Comparison of ENCODE assay signal across 1 cellular context in the genomic region with DNA sequence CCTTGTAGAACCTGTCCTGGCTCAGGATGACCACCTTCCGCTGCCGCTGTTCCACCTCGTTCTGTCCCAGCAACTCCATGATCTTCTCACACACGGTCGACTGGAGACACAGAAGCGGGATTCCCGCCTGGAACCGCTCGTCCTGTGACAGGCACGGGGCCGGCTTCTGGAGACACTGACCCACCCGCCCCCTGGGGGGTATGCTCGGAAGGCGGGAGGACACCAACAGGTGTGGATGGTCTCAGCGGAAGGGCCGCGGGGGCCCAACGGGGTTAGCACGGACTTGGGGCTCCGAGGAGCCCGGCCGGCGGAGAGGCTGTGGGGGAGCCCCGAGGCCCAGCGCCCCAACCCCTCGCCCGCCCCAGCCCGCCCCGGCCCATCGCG.
TF ChIP-seq lines count a peak whose summit lies in the region.

No MANE protein-coding gene starts in this region.

TF ChIP-seq in HepG2, 621 proteins besides CTCF, POLR2A, EP300 and RAD21 (continues in another document):
- TF ChIP-seq RXRA (CRISPR knock-in tag; IDR thresholded peaks at IDR 0.05) (peak; percentile 11; the same call in 1 of the 2 replicates), TBX2 (CRISPR knock-in tag; IDR thresholded peaks at IDR 0.05; ENCODE audit: borderline replicate concordance) (no peak), ZMAT3 (CRISPR knock-in tag; conservative IDR thresholded peaks at IDR 0.05) (peak; percentile 35), ZNF572 (CRISPR knock-in tag; IDR thresholded peaks at IDR 0.05) (no peak), ZBTB4 (CRISPR knock-in tag; IDR thresholded peaks at IDR 0.05; ENCODE audit: borderline replicate concordance) (no peak), PATZ1 (CRISPR knock-in tag; IDR thresholded peaks at IDR 0.05) (0 out of 2 replicates have a peak, but pooled peaks have one; percentile 1), TBP (CRISPR knock-in tag; IDR thresholded peaks at IDR 0.05) (no peak), ZNF766 (CRISPR knock-in tag; IDR thresholded peaks at IDR 0.05; ENCODE audit: borderline replicate concordance) (no peak), AHR (CRISPR knock-in tag; IDR thresholded peaks at IDR 0.05) (no peak), MAFF (IDR thresholded peaks at IDR 0.05; ENCODE audit: low read depth, low read length) (no peak), E2F2 (CRISPR knock-in tag; IDR thresholded peaks at IDR 0.05; ENCODE audit: borderline replicate concordance) (no peak), MIER3 (CRISPR knock-in tag; IDR thresholded peaks at IDR 0.05; ENCODE audit: borderline replicate concordance) (no peak), DR1 (CRISPR knock-in tag; IDR thresholded peaks at IDR 0.05) (0 out of 2 replicates have a peak, but pooled peaks have one; percentile 19), ZZZ3 (CRISPR knock-in tag; IDR thresholded peaks at IDR 0.05; ENCODE audit: borderline replicate concordance) (0 out of 2 replicates have a peak, but pooled peaks have one; percentile 26), STAG1 (CRISPR knock-in tag; IDR thresholded peaks at IDR 0.05) (0 out of 2 replicates have a peak, but pooled peaks have one; percentile 3), THAP8 (CRISPR knock-in tag; IDR thresholded peaks at IDR 0.05; ENCODE audit: borderline replicate concordance) (0 out of 2 replicates have a peak, but pooled peaks have one; percentile 53), CSRNP2 (CRISPR knock-in tag; conservative IDR thresholded peaks at IDR 0.05; ENCODE audit: low read depth) (no peak), MXI1 (IDR thresholded peaks at IDR 0.05; ENCODE audit: borderline replicate concordance, low read depth, low read length) (no peak), MZF1 (CRISPR knock-in tag; IDR thresholded peaks at IDR 0.05; ENCODE audit: borderline replicate concordance) (0 out of 2 replicates have a peak, but pooled peaks have one; percentile 1), SOX6 (IDR thresholded peaks at IDR 0.05) (no peak), SOX6 (CRISPR knock-in tag; IDR thresholded peaks at IDR 0.05) (0 out of 2 replicates have a peak, but pooled peaks have one; percentile 13), RXRB (CRISPR knock-in tag; IDR thresholded peaks at IDR 0.05; ENCODE audit: borderline replicate concordance) (no peak), ETS1 (CRISPR knock-in tag; IDR thresholded peaks at IDR 0.05) (0 out of 2 replicates have a peak, but pooled peaks have one; percentile 26), HIVEP1 (CRISPR knock-in tag; IDR thresholded peaks at IDR 0.05) (0 out of 2 replicates have a peak, but pooled peaks have one; percentile 29), HMGXB4 (CRISPR knock-in tag; IDR thresholded peaks at IDR 0.05; ENCODE audit: borderline replicate concordance in 1 of 2, low read depth in 1 of 2) (0 out of 4 replicates have a peak, but pooled peaks have one; percentile 17 to 40)
- TF ChIP-seq, protein P1, sequence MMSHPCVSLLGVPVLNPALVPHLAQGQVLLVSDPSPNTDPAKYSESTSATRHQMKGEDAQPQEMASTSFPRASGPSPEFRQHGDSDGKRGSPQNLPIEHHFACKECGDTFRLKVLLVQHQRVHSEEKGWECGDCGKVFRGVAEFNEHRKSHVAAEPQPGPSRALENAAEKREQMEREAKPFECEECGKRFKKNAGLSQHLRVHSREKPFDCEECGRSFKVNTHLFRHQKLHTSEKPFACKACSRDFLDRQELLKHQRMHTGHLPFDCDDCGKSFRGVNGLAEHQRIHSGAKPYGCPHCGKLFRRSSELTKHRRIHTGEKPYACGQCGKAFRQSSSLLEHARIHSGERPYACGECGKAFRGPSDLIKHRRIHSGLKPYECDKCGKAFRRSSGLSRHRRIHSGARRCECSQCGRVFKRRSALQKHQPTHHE (CRISPR knock-in tag; IDR thresholded peaks at IDR 0.05; ENCODE audit: borderline replicate concordance) = 0 out of 2 replicates have a peak, but pooled peaks have one; percentile 16
- TF ChIP-seq, protein P2, sequence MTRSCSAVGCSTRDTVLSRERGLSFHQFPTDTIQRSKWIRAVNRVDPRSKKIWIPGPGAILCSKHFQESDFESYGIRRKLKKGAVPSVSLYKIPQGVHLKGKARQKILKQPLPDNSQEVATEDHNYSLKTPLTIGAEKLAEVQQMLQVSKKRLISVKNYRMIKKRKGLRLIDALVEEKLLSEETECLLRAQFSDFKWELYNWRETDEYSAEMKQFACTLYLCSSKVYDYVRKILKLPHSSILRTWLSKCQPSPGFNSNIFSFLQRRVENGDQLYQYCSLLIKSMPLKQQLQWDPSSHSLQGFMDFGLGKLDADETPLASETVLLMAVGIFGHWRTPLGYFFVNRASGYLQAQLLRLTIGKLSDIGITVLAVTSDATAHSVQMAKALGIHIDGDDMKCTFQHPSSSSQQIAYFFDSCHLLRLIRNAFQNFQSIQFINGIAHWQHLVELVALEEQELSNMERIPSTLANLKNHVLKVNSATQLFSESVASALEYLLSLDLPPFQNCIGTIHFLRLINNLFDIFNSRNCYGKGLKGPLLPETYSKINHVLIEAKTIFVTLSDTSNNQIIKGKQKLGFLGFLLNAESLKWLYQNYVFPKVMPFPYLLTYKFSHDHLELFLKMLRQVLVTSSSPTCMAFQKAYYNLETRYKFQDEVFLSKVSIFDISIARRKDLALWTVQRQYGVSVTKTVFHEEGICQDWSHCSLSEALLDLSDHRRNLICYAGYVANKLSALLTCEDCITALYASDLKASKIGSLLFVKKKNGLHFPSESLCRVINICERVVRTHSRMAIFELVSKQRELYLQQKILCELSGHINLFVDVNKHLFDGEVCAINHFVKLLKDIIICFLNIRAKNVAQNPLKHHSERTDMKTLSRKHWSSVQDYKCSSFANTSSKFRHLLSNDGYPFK (CRISPR knock-in tag; IDR thresholded peaks at IDR 0.05; ENCODE audit: borderline replicate concordance) = 0 out of 2 replicates have a peak, but pooled peaks have one; percentile 10
- TF ChIP-seq, protein P3, sequence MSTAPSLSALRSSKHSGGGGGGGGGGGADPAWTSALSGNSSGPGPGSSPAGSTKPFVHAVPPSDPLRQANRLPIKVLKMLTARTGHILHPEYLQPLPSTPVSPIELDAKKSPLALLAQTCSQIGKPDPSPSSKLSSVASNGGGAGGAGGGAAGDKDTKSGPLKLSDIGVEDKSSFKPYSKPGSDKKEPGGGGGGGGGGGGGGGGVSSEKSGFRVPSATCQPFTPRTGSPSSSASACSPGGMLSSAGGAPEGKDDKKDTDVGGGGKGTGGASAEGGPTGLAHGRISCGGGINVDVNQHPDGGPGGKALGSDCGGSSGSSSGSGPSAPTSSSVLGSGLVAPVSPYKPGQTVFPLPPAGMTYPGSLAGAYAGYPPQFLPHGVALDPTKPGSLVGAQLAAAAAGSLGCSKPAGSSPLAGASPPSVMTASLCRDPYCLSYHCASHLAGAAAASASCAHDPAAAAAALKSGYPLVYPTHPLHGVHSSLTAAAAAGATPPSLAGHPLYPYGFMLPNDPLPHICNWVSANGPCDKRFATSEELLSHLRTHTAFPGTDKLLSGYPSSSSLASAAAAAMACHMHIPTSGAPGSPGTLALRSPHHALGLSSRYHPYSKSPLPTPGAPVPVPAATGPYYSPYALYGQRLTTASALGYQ (CRISPR knock-in tag; IDR thresholded peaks at IDR 0.05) = 0 out of 2 replicates have a peak, but pooled peaks have one; percentile 11
- TF ChIP-seq, protein P4, sequence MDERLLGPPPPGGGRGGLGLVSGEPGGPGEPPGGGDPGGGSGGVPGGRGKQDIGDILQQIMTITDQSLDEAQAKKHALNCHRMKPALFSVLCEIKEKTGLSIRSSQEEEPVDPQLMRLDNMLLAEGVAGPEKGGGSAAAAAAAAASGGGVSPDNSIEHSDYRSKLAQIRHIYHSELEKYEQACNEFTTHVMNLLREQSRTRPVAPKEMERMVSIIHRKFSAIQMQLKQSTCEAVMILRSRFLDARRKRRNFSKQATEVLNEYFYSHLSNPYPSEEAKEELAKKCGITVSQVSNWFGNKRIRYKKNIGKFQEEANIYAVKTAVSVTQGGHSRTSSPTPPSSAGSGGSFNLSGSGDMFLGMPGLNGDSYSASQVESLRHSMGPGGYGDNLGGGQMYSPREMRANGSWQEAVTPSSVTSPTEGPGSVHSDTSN (CRISPR knock-in tag; IDR thresholded peaks at IDR 0.05) = no peak
- TF ChIP-seq, protein P5, sequence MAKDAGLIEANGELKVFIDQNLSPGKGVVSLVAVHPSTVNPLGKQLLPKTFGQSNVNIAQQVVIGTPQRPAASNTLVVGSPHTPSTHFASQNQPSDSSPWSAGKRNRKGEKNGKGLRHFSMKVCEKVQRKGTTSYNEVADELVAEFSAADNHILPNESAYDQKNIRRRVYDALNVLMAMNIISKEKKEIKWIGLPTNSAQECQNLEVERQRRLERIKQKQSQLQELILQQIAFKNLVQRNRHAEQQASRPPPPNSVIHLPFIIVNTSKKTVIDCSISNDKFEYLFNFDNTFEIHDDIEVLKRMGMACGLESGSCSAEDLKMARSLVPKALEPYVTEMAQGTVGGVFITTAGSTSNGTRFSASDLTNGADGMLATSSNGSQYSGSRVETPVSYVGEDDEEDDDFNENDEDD (CRISPR knock-in tag; IDR thresholded peaks at IDR 0.05; ENCODE audit: borderline replicate concordance) = peak; percentile 31; the same call in 1 of the 2 replicates
